Comparison of ENCODE assay signal across 1 cellular context in the genomic region with DNA sequence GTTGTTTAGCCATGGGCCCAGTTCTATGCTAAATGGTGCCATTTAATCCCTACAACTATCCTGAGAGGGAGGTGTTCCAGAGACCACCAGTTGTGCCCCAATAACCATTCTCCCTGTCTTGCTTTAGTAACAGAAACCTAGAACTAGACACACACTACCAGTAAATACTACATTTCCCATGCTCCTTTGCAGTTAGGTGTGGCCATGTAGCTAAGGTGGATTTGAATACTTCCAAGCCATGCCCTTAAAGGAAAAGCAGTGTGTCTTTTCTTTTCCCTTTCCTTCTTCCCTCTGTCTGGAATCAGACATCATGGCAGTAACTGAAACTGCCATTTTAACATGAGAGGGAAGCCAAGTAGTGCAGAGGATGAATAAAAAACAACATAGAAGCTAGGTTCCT.
TF ChIP-seq lines count a peak whose summit lies in the region.

No MANE protein-coding gene starts in this region.

TF ChIP-seq in HCT116, 20 proteins besides CTCF, POLR2A, EP300 and RAD21 (continued from another document):
- TF ChIP-seq, protein P1, sequence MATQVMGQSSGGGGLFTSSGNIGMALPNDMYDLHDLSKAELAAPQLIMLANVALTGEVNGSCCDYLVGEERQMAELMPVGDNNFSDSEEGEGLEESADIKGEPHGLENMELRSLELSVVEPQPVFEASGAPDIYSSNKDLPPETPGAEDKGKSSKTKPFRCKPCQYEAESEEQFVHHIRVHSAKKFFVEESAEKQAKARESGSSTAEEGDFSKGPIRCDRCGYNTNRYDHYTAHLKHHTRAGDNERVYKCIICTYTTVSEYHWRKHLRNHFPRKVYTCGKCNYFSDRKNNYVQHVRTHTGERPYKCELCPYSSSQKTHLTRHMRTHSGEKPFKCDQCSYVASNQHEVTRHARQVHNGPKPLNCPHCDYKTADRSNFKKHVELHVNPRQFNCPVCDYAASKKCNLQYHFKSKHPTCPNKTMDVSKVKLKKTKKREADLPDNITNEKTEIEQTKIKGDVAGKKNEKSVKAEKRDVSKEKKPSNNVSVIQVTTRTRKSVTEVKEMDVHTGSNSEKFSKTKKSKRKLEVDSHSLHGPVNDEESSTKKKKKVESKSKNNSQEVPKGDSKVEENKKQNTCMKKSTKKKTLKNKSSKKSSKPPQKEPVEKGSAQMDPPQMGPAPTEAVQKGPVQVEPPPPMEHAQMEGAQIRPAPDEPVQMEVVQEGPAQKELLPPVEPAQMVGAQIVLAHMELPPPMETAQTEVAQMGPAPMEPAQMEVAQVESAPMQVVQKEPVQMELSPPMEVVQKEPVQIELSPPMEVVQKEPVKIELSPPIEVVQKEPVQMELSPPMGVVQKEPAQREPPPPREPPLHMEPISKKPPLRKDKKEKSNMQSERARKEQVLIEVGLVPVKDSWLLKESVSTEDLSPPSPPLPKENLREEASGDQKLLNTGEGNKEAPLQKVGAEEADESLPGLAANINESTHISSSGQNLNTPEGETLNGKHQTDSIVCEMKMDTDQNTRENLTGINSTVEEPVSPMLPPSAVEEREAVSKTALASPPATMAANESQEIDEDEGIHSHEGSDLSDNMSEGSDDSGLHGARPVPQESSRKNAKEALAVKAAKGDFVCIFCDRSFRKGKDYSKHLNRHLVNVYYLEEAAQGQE (IDR thresholded peaks at IDR 0.05; ENCODE audit: low read depth) = no peak
- no peak for TF ChIP-seq JUND (IDR thresholded peaks at IDR 0.05)
- 0 out of 2 replicates have a peak, but pooled peaks have one; percentile 29 for TF ChIP-seq CBX3 (IDR thresholded peaks at IDR 0.05; ENCODE audit: low read depth)
- no peak for TF ChIP-seq EZH2phosphoT487 (IDR thresholded peaks at IDR 0.05; ENCODE audit: borderline replicate concordance)
- TF ChIP-seq SP1 (IDR thresholded peaks at IDR 0.05; ENCODE audit: low read depth) = peak; percentile 63
- TF ChIP-seq SRF (IDR thresholded peaks at IDR 0.05; ENCODE audit: low read depth) = peak; percentile 39; the same call in 1 of the 2 replicates
- no peak for TF ChIP-seq EGR1 (IDR thresholded peaks at IDR 0.05; ENCODE audit: low read depth)
TF ChIP-seq in HCT116: peak in this region for 4.
